16 cellular contexts compared by ENCODE assay signal in genomic region chr5:56019306-56020272, GRCh38. TPM values are rescaled to one million over a fixed set of nuclear protein-coding genes. Genes with fewer than 3 reads are reported as not detected.
DNase-seq lines count a peak whose midpoint lies in the region; ATAC-seq, FAIRE-seq and TF ChIP-seq lines count a peak whose summit lies in the region.
"Had no signal": no experiment of that assay in that cellular context is flagged by ENCODE, and none has a peak within 500 bp of the region (broad histone marks: within the 10 kb centered on the region; RNA-seq: fewer than 3 reads in every experiment).

No MANE protein-coding gene starts in this region.

- H3K27me3 Mint-ChIP-seq in activated naive CD8-positive, alpha-beta T cell treated with anti-CD3 and anti-CD28 coated beads, Interleukin-2, amount 10 ng/mL, durations not matched to agents 7 days and 5 days: peaks cover 4% of the 10 kb centered on the region
- no peaks in the 10 kb centered on the region for H3K27me3 Mint-ChIP-seq in mesothelial cell of epicardium (ENCODE audit: low read depth)

- peak overlapping the region; percentile 20 to 81 (median 48); a peak in 19 of 22 replicates for H3K27ac ChIP-seq in BLaER1 treated with 17β-estradiol and CSF1 and Interleukin-3, amounts not matched to agents 10 nM and 100 nM
- H3K27ac ChIP-seq in GM23248: peak overlapping the region; percentile 34
- H3K27ac ChIP-seq: PC-9, testis had no signal

- H3K4me1 ChIP-seq in BLaER1 treated with 17β-estradiol and CSF1 and Interleukin-3, amounts not matched to agents 10 nM and 100 nM: peaks cover 11 to 62% (median 14%) of the 10 kb centered on the region in 10 experiments; a peak in 17 of 20 replicates
- peaks cover 11% of the 10 kb centered on the region for H3K4me1 ChIP-seq in GM23248 (ENCODE audit: insufficient read depth)

- in situ Hi-C loops in GM23248 (cut with MboI): no loop called here

- no peaks in the 10 kb centered on the region for H3K79me2 ChIP-seq in GM23248 (ENCODE audit: insufficient read depth)

- H3K9me3 Mint-ChIP-seq in activated naive CD8-positive, alpha-beta T cell treated with anti-CD3 and anti-CD28 coated beads, Interleukin-2, amount 10 ng/mL, durations not matched to agents 7 days and 5 days: peaks cover 3% of the 10 kb centered on the region
- H3K9me3 Mint-ChIP-seq in mesothelial cell of epicardium: peaks cover 6% of the 10 kb centered on the region

- peak overlapping the region; percentile 23 for H3K4me3 Mint-ChIP-seq in activated naive CD8-positive, alpha-beta T cell treated with anti-CD3 and anti-CD28 coated beads, Interleukin-2, amount 10 ng/mL, durations not matched to agents 7 days and 5 days
- no peak overlapping the region for H3K4me3 Mint-ChIP-seq in mesothelial cell of epicardium

- TF ChIP-seq CTCF in mesothelial cell of epicardium (IDR thresholded peaks at IDR 0.05; ENCODE audit: unreplicated experiment): no peak

- peak overlapping the region in 4 of 11 experiments; percentile 39 to 68 (median 56); a peak in 6 of 22 replicates for H3K9ac ChIP-seq in BLaER1 treated with 17β-estradiol and CSF1 and Interleukin-3, amounts not matched to agents 10 nM and 100 nM
- no peak overlapping the region for H3K9ac ChIP-seq in GM23248

- FAIRE-seq in urothelium cell line (lab: Jason Lieb, UNC): no peak

- H3K9me2 ChIP-seq in GM23248 (ENCODE audit: insufficient read depth): no peaks in the 10 kb centered on the region

- peak overlapping the region; percentile 6 to 83 (median 45); a peak in 15 of 22 replicates for H3K4me2 ChIP-seq in BLaER1 treated with 17β-estradiol and CSF1 and Interleukin-3, amounts not matched to agents 10 nM and 100 nM
- H3K4me2 ChIP-seq in GM23248 (ENCODE audit: unreplicated experiment): peak overlapping the region; percentile 55
- H3K4me2 ChIP-seq: PC-9 had no signal

- H3K27ac Mint-ChIP-seq in activated naive CD8-positive, alpha-beta T cell treated with anti-CD3 and anti-CD28 coated beads, Interleukin-2, amount 10 ng/mL, durations not matched to agents 7 days and 5 days: peak overlapping the region; percentile 7
- H3K27ac Mint-ChIP-seq in mesothelial cell of epicardium: peak overlapping the region; percentile 53

- H3K36me3 Mint-ChIP-seq in activated naive CD8-positive, alpha-beta T cell treated with anti-CD3 and anti-CD28 coated beads, Interleukin-2, amount 10 ng/mL, durations not matched to agents 7 days and 5 days: peaks cover 6% of the 10 kb centered on the region
- H3K36me3 Mint-ChIP-seq in mesothelial cell of epicardium: peaks cover 6% of the 10 kb centered on the region

- WGBS in GM23248 (ENCODE audit: low coverage in 1 of 2, low lambda C conversion rate in 2 of 2, missing lambda C conversion rate in 2 of 2), 2 experiments: 34 to 35% methylated on average over 11 of the region's 11 CpGs

- H3F3A ChIP-seq in GM23248 (ENCODE audit: insufficient read depth): peaks cover 15% of the 10 kb centered on the region; the same call in 1 of the 2 replicates

- DNase-seq in GM23248: peak; percentile 42
- no peak for DNase-seq in activated naive CD8-positive, alpha-beta T cell treated with anti-CD3 and anti-CD28 coated beads, Interleukin-2, amount 10 ng/mL, durations not matched to agents 7 days and 5 days
- DNase-seq in mesothelial cell of epicardium (ENCODE audit: low spot score in 2 of 2, unreplicated experiment in 2 of 2): no peak
- DNase-seq in activated CD8-positive, alpha-beta memory T cell treated with anti-CD3 and anti-CD28 coated beads, Interleukin-2, amount 50 U/mL, for 4 hours: no peak
- DNase-seq in urothelium cell line (ENCODE audit: low spot score): no peak
- DNase-seq: Calu3, cortex of kidney, kidney glomerular epithelial cell, NCI-H1092 treated with DMSO at 0.1 percent for 48 hours, NCI-H2227 treated with DMSO at 0.1 percent for 48 hours, PC-9, testis had no signal

- no peaks in the 10 kb centered on the region for H3K27me3 ChIP-seq in BLaER1 treated with 17β-estradiol and CSF1 and Interleukin-3, amounts not matched to agents 10 nM and 100 nM
- H3K27me3 ChIP-seq in GM23248 (replicated peaks; ENCODE audit: insufficient read depth): no peaks in the 10 kb centered on the region
- H3K27me3 ChIP-seq: gastroesophageal sphincter, testis had no signal

- H3K9me3 ChIP-seq in BLaER1 treated with 17β-estradiol and CSF1 and Interleukin-3, amounts not matched to agents 10 nM and 100 nM (replicated peaks in 1 of 11): peaks cover 11 to 35% (median 25%) of the 10 kb centered on the region in 11 experiments
- no peaks in the 10 kb centered on the region for H3K9me3 ChIP-seq in GM23248 (ENCODE audit: low read depth)
- H3K9me3 ChIP-seq: gastroesophageal sphincter, testis had no signal

- H3K36me3 ChIP-seq in BLaER1 treated with 17β-estradiol and CSF1 and Interleukin-3, amounts not matched to agents 10 nM and 100 nM: no peaks in the 10 kb centered on the region
- no peaks in the 10 kb centered on the region for H3K36me3 ChIP-seq in GM23248 (ENCODE audit: low read depth)
- H3K36me3 ChIP-seq: gastroesophageal sphincter had no signal

- peak overlapping the region; percentile 4; the same call in 1 of the 2 replicates for H2AFZ ChIP-seq in GM23248
- H2AFZ ChIP-seq: PC-9 had no signal

- ATAC-seq in activated naive CD8-positive, alpha-beta T cell treated with anti-CD3 and anti-CD28 coated beads, Interleukin-2, amount 10 ng/mL, durations not matched to agents 7 days and 5 days (ENCODE audit: low read depth): peak; percentile 76
- no peak for ATAC-seq in HG03457 (IDR thresholded peaks at IDR 0.05; ENCODE audit: unreplicated experiment)
- no peak for ATAC-seq in GM21786 (IDR thresholded peaks at IDR 0.05; ENCODE audit: unreplicated experiment)
- ATAC-seq: gastroesophageal sphincter had no signal

- POLR2A ChIA-PET in activated naive CD8-positive, alpha-beta T cell treated with anti-CD3 and anti-CD28 coated beads, Interleukin-2, amount 10 ng/mL, durations not matched to agents 7 days and 5 days (lab: Charles Lee): no interaction called here

- peak overlapping the region in 3 of 10 experiments; percentile 18 to 29 (median 28); a peak in 4 of 20 replicates for H3K4me3 ChIP-seq in BLaER1 treated with 17β-estradiol and CSF1 and Interleukin-3, amounts not matched to agents 10 nM and 100 nM
- H3K4me3 ChIP-seq in GM23248: no peak overlapping the region
- H3K4me3 ChIP-seq: gastroesophageal sphincter, PC-9, testis had no signal

- no peaks in the 10 kb centered on the region for H4K20me1 ChIP-seq in BLaER1 treated with 17β-estradiol and CSF1 and Interleukin-3, amounts not matched to agents 10 nM and 100 nM
- H4K20me1 ChIP-seq in GM23248 (ENCODE audit: insufficient read depth): no peaks in the 10 kb centered on the region

- H3K4me1 Mint-ChIP-seq in activated naive CD8-positive, alpha-beta T cell treated with anti-CD3 and anti-CD28 coated beads, Interleukin-2, amount 10 ng/mL, durations not matched to agents 7 days and 5 days: peaks cover 10% of the 10 kb centered on the region
- H3K4me1 Mint-ChIP-seq in mesothelial cell of epicardium: peaks cover 13% of the 10 kb centered on the region

RNA-seq across cellular contexts. Expression of gene IL6ST, which starts 24.8 kb away (rescaled TPM):
- 186 and 197 TPM in 2 replicates for total RNA-seq in GM23248 (2014; rRNA removed; shearing (Covaris generic))
- polyA plus RNA-seq in GM23248 (2016; fragmentation: Nextera tagmentation; extraction: Ambion mirVana): 220 and 242 TPM in 2 replicates
- total RNA-seq in activated naive CD8-positive, alpha-beta T cell treated with anti-CD3 and anti-CD28 coated beads, Interleukin-2, amount 10 ng/mL, durations not matched to agents 7 days and 5 days: 10 to 100 TPM; 46.1 to 48.9 TPM
- 373 to 381 TPM (median 374 TPM) in 3 replicates for total RNA-seq in mesothelial cell of epicardium
